ENCODE assay signal across 8 cellular contexts in genomic region chr14:51776102-51776894, GRCh38.
DNase-seq lines count a peak whose midpoint lies in the region; ATAC-seq and TF ChIP-seq lines count a peak whose summit lies in the region.

No MANE protein-coding gene starts in this region.

- peak overlapping the region; percentile 32 for H3K4me3 ChIP-seq in BE2C (ENCODE audit: low read depth, low read length)

- H3K9me3 ChIP-seq in BE2C, result no peaks in the 10 kb centered on the region

- peak overlapping the region; percentile 90; the same call in 1 of the 2 replicates for H3K27ac Mint-ChIP-seq in WTC11
- H3K27ac Mint-ChIP-seq in memory B cell, result no peak overlapping the region
- peak overlapping the region; percentile 46 for H3K27ac Mint-ChIP-seq in type B pancreatic cell

- POLR2A ChIA-PET in WTC11 (lab: Charles Lee), result interaction anchor here (0.7 to 1.3 kb wide), 2 partner anchors 125 to 493 kb away, joined by 3 to 4 read pairs; partner anchors contain the start of gene FRMD6

- CTCF ChIA-PET in WTC11 (lab: Charles Lee), result interaction anchor here (0.5 to 4.1 kb wide), 57 partner anchors 8 to 814 kb away, joined by 3 to 48 read pairs (median 4); partner anchors contain the start of genes FRMD6 and TRIM9

- peak; percentile 81 for DNase-seq in BE2C
- peak; percentile 64 for DNase-seq in NCI-H1694 (lab: John Stamatoyannopoulos, UW)
- DNase-seq in WTC11 (ENCODE audit: low spot score), result peak; percentile 77
- peak; percentile 65 for DNase-seq in epidermal melanocyte (ENCODE audit: insufficient read length, low spot score)
- no peak for DNase-seq in memory B cell (ENCODE audit: low spot score in 2 of 2)
- DNase-seq in type B pancreatic cell (ENCODE audit: extremely low spot score, unreplicated experiment), result no peak

- H3K9me3 Mint-ChIP-seq in WTC11 (no peaks in the 10 kb centered on the region), memory B cell (no peaks in the 10 kb centered on the region), type B pancreatic cell (peaks cover 4% of the 10 kb centered on the region)

- H3K36me3 ChIP-seq in BE2C, result no peaks in the 10 kb centered on the region

- peak overlapping the region; percentile 58 for H3K4me3 Mint-ChIP-seq in WTC11
- H3K4me3 Mint-ChIP-seq in memory B cell, result peak overlapping the region; percentile 39
- H3K4me3 Mint-ChIP-seq in type B pancreatic cell, result no peak overlapping the region

- H3K4me1 ChIP-seq in BE2C, result no peaks in the 10 kb centered on the region

- H3K27me3 ChIP-seq in BE2C, result no peaks in the 10 kb centered on the region

- peaks cover 7% of the 10 kb centered on the region for H3K4me1 Mint-ChIP-seq in WTC11
- peaks cover 5% of the 10 kb centered on the region for H3K4me1 Mint-ChIP-seq in memory B cell
- peaks cover 25% of the 10 kb centered on the region for H3K4me1 Mint-ChIP-seq in type B pancreatic cell (ENCODE audit: unreplicated experiment)

- TF ChIP-seq CTCF in BE2C (IDR thresholded peaks at IDR 0.05; ENCODE audit: low read depth, low read length), result peak; percentile 93
- peak; percentile 40 for TF ChIP-seq CTCF in WTC11 (IDR thresholded peaks at IDR 0.05)
- TF ChIP-seq CTCF in type B pancreatic cell (conservative IDR thresholded peaks at IDR 0.05), result peak; percentile 85

- ATAC-seq in GM18868 (IDR thresholded peaks at IDR 0.05; ENCODE audit: unreplicated experiment), result peak; percentile 57
- ATAC-seq in WTC11, result peak; percentile 92
- peak; percentile 48 for ATAC-seq in memory B cell (ENCODE audit: low read depth)
- ATAC-seq in HG03571 (IDR thresholded peaks at IDR 0.05; ENCODE audit: unreplicated experiment), result no peak

- H3K36me3 Mint-ChIP-seq in WTC11 (no peaks in the 10 kb centered on the region), memory B cell (no peaks in the 10 kb centered on the region), type B pancreatic cell (peaks cover 3% of the 10 kb centered on the region)

- no peaks in the 10 kb centered on the region for H3K27me3 Mint-ChIP-seq in WTC11 (ENCODE audit: low read depth)
- peaks cover 15% of the 10 kb centered on the region for H3K27me3 Mint-ChIP-seq in memory B cell
- peaks cover 6% of the 10 kb centered on the region for H3K27me3 Mint-ChIP-seq in type B pancreatic cell

TF ChIP-seq in WTC11, 78 proteins besides CTCF, POLR2A, EP300 and RAD21:
- TF ChIP-seq ZNF423 (CRISPR knock-in tag; IDR thresholded peaks at IDR 0.05) (peak; percentile 67), CREB1 (CRISPR knock-in tag; IDR thresholded peaks at IDR 0.05) (no peak)
TF ChIP-seq in WTC11: peak in this region for 1.

Comparison
In these comparisons a context has a peak if more than half of its experiments do, and no peak if none do; other contexts are left out.
1. DNase-seq: peak in BE2C (single experiment), NCI-H1694 (single experiment), WTC11 (single experiment) and epidermal melanocyte (single experiment); none in memory B cell (0 of 2) and type B pancreatic cell (single experiment).
2. CTCF ChIP-seq: peak in every context shown above with its lines; median percentile 93 in BE2C; 85 in type B pancreatic cell; 40 in WTC11.